In the genomic region with DNA sequence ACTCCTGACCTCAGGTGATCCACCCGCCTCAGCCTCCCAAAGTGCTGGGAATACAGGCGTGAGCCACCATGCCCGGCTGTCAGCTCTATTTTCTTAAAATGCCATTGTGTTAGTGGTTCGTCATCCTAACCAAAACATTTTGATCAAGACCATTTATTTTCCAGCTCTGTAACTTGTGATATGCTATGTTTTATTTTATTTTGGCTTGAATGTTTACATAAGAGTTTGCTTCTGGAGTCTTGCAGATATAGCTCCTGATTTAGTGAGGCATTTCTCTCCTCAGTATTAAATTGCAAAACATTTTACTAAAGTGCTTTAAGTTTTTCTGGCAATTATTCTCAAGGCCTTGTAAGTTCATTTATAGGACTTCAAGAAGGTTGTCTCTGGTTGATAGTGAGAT, we compare ENCODE assay signal across 11 cellular contexts. TPM values are rescaled to one million over a fixed set of nuclear protein-coding genes. Genes with fewer than 3 reads are reported as not detected.
DNase-seq lines count a peak whose midpoint lies in the region; ATAC-seq lines count a peak whose summit lies in the region.
"Had no signal": no experiment of that assay in that cellular context is flagged by ENCODE, and none has a peak within 500 bp of the region (broad histone marks: within the 10 kb centered on the region; RNA-seq: fewer than 3 reads in every experiment).

No MANE protein-coding gene starts in this region.

- peaks cover 11% of the 10 kb centered on the region; the same call in 1 of the 2 replicates for H3F3A ChIP-seq in GM23248 (ENCODE audit: insufficient read depth)

- peaks cover 95% of the 10 kb centered on the region for H3K79me2 ChIP-seq in GM23248 (ENCODE audit: insufficient read depth)

- peaks cover 18 to 79% (median 57%) of the 10 kb centered on the region in 4 donors for H3K4me1 Mint-ChIP-seq in CD4-positive, CD25-positive, alpha-beta regulatory T cell
- H3K4me1 Mint-ChIP-seq in naive thymus-derived CD8-positive, alpha-beta T cell: peaks cover 33 to 77% (median 72%) of the 10 kb centered on the region in 4 donors

- peak overlapping the region; percentile 83 to 100 (median 94) for H3K4me3 Mint-ChIP-seq in CD4-positive, CD25-positive, alpha-beta regulatory T cell
- peak overlapping the region; percentile 2 to 100 (median 98) for H3K4me3 Mint-ChIP-seq in naive thymus-derived CD8-positive, alpha-beta T cell

- in situ Hi-C loops in GM23248 (cut with MboI): no loop called here

- ATAC-seq in CD4-positive, CD25-positive, alpha-beta regulatory T cell (ENCODE audit: low read depth in 2 of 2): no peak
- ATAC-seq in naive thymus-derived CD8-positive, alpha-beta T cell: no peak
- ATAC-seq in GM18867 (IDR thresholded peaks at IDR 0.05; ENCODE audit: unreplicated experiment) (no peak), GM19467 (IDR thresholded peaks at IDR 0.05; ENCODE audit: unreplicated experiment) (no peak)

- peaks cover 10% of the 10 kb centered on the region for H3K36me3 ChIP-seq in CD4-positive, CD25-positive, alpha-beta regulatory T cell (ENCODE audit: control insufficient read depth, insufficient read depth, low read length)
- no peaks in the 10 kb centered on the region for H3K36me3 ChIP-seq in GM23248 (ENCODE audit: low read depth)

- H3K9me3 ChIP-seq in CD4-positive, CD25-positive, alpha-beta regulatory T cell (ENCODE audit: control insufficient read depth in 2 of 2, low read length in 2 of 2): no peaks in the 10 kb centered on the region
- H3K9me3 ChIP-seq in GM23248 (ENCODE audit: low read depth): no peaks in the 10 kb centered on the region
- H3K9me3 ChIP-seq: suprapubic skin had no signal

- peaks cover under 1% of the 10 kb centered on the region for H3K27me3 Mint-ChIP-seq in CD4-positive, CD25-positive, alpha-beta regulatory T cell
- H3K27me3 Mint-ChIP-seq in naive thymus-derived CD8-positive, alpha-beta T cell: no peaks in the 10 kb centered on the region

- no peak overlapping the region for H3K9ac ChIP-seq in GM23248

- no peaks in the 10 kb centered on the region for H3K27me3 ChIP-seq in CD4-positive, CD25-positive, alpha-beta regulatory T cell (ENCODE audit: control insufficient read depth, insufficient read depth, low read length)
- H3K27me3 ChIP-seq in GM23248 (replicated peaks; ENCODE audit: insufficient read depth): no peaks in the 10 kb centered on the region
- H3K27me3 ChIP-seq: suprapubic skin had no signal

- peak overlapping the region; percentile 13 to 80 (median 51) for H3K27ac Mint-ChIP-seq in CD4-positive, CD25-positive, alpha-beta regulatory T cell
- peak overlapping the region in 9 of 10 donors; percentile 1 to 87 (median 44) for H3K27ac Mint-ChIP-seq in naive thymus-derived CD8-positive, alpha-beta T cell

- H3K4me1 ChIP-seq in CD4-positive, CD25-positive, alpha-beta regulatory T cell (ENCODE audit: control insufficient read depth, insufficient read depth, low read length, poor library complexity, severe bottlenecking): peaks cover 78% of the 10 kb centered on the region
- peaks cover 19% of the 10 kb centered on the region for H3K4me1 ChIP-seq in GM23248 (ENCODE audit: insufficient read depth)

- peak overlapping the region; percentile 99 for H3K4me3 ChIP-seq in CD4-positive, CD25-positive, alpha-beta regulatory T cell (ENCODE audit: low read depth, low read length)
- H3K4me3 ChIP-seq in GM23248: no peak overlapping the region

- 83% methylated on average over 4 of the region's 4 CpGs for WGBS in GM23248 (ENCODE audit: low coverage in 1 of 2, low lambda C conversion rate in 2 of 2, missing lambda C conversion rate in 2 of 2), 2 experiments

- no peak overlapping the region for H2AFZ ChIP-seq in GM23248

- peaks cover 8% of the 10 kb centered on the region for H3K36me3 Mint-ChIP-seq in CD4-positive, CD25-positive, alpha-beta regulatory T cell
- H3K36me3 Mint-ChIP-seq in naive thymus-derived CD8-positive, alpha-beta T cell: peaks cover 0 to 40% (median 5%) of the 10 kb centered on the region in 3 donors

- DNase-seq in CD4-positive, CD25-positive, alpha-beta regulatory T cell: no peak
- DNase-seq in GM23248: no peak
- peak; percentile 29 for DNase-seq in amniotic epithelial cell (ENCODE audit: low read depth)
- DNase-seq in naive thymus-derived CD8-positive, alpha-beta T cell: no peak
- no peak for DNase-seq in RKO (ENCODE audit: low spot score)
- DNase-seq: activated effector memory CD4-positive, alpha-beta T cell treated with anti-CD3 and anti-CD28 coated beads, Interleukin-2, amount 50 U/mL, for 16 hours; NCI-H1694 treated with DMSO at 0.1 percent for 48 hours; NCI-H526 treated with DMSO at 0.1 percent for 48 hours had no signal

- H4K20me1 ChIP-seq in GM23248 (ENCODE audit: insufficient read depth): peaks cover 65% of the 10 kb centered on the region; the same call in 1 of the 2 replicates

- H3K9me3 Mint-ChIP-seq in CD4-positive, CD25-positive, alpha-beta regulatory T cell: no peaks in the 10 kb centered on the region
- no peaks in the 10 kb centered on the region for H3K9me3 Mint-ChIP-seq in naive thymus-derived CD8-positive, alpha-beta T cell

- POLR2A ChIA-PET in naive thymus-derived CD8-positive, alpha-beta T cell (lab: Charles Lee): interaction anchor here (0.6 to 1.8 kb wide), 3 partner anchors 26 to 152 kb away, joined by 3 to 5 read pairs (median 3); a partner anchor contains a TSS

- H3K9me2 ChIP-seq in GM23248 (ENCODE audit: insufficient read depth): no peaks in the 10 kb centered on the region

- H3K4me2 ChIP-seq in GM23248 (ENCODE audit: unreplicated experiment): peak overlapping the region; percentile 95

- H3K27ac ChIP-seq in CD4-positive, CD25-positive, alpha-beta regulatory T cell (ENCODE audit: insufficient read depth, low read length, poor library complexity, severe bottlenecking): peak overlapping the region; percentile 44
- H3K27ac ChIP-seq in GM23248: no peak overlapping the region
- H3K27ac ChIP-seq: suprapubic skin had no signal

RNA-seq across cellular contexts. Expression of a gene that starts 4.4 kb away (rescaled TPM):
- total RNA-seq in CD4-positive, CD25-positive, alpha-beta regulatory T cell: 177 TPM
- 10 to 100 TPM in 2 of 4 donors, 1 to 10 TPM in 2; 8.1 to 14.8 (median 10.7) TPM for polyA plus RNA-seq in CD4-positive, CD25-positive, alpha-beta regulatory T cell
- 18.8 and 23.4 TPM in 2 replicates for total RNA-seq in GM23248 (2014; rRNA removed; shearing (Covaris generic))
- 11.4 and 11.6 TPM in 2 replicates for polyA plus RNA-seq in GM23248 (2016; fragmentation: Nextera tagmentation; extraction: Ambion mirVana)
- 100 to 1,000 TPM; 106 to 116 TPM for total RNA-seq in naive thymus-derived CD8-positive, alpha-beta T cell
- 10 to 100 TPM in 1 of 3 donors, 1 to 10 TPM in 2; 8.3 to 20.3 (median 8.5) TPM for polyA plus RNA-seq in naive thymus-derived CD8-positive, alpha-beta T cell
